Comparison of ENCODE assay signal across 9 cellular contexts in genomic region chr1:153011359-153011758, GRCh38. TPM values are rescaled to one million over a fixed set of nuclear protein-coding genes. Genes with fewer than 3 reads are reported as not detected.
"Had no signal": no experiment of that assay in that cellular context is flagged by ENCODE, and none has a peak within 500 bp of the region (broad histone marks: within the 10 kb centered on the region; RNA-seq: fewer than 3 reads in every experiment).

No MANE protein-coding gene starts in this region.

RNA-seq across cellular contexts. Expression of gene SPRR3, which starts 9.8 kb away (rescaled TPM):
- total RNA-seq: M059J, NCI-H460, OCI-LY7, Right ventricle myocardium inferior, RPMI7951, SJCRH30, SK-MEL-5, T-cell had no signal

RNA-seq across cellular contexts. Expression of gene SPRR1B, which starts 19.6 kb away (rescaled TPM):
- total RNA-seq: M059J, NCI-H460, OCI-LY7, PC-9, Right ventricle myocardium inferior, RPMI7951, SJCRH30, SK-MEL-5, T-cell had no signal

RNA-seq across cellular contexts. Expression of gene SPRR1A, which starts 27.5 kb away (rescaled TPM):
- total RNA-seq: M059J, NCI-H460, OCI-LY7, PC-9, Right ventricle myocardium inferior, RPMI7951, SJCRH30, SK-MEL-5, T-cell had no signal

RNA-seq across cellular contexts. Expression of gene SPRR2D, which starts 29.6 kb away (rescaled TPM):
- total RNA-seq: M059J, NCI-H460, OCI-LY7, PC-9, Right ventricle myocardium inferior, RPMI7951, SJCRH30, T-cell had no signal

RNA-seq across cellular contexts. Expression of gene SPRR4, which starts 40.9 kb away (rescaled TPM):
- total RNA-seq: M059J, NCI-H460, OCI-LY7, PC-9, Right ventricle myocardium inferior, RPMI7951, SJCRH30, SK-MEL-5, T-cell had no signal
